ENCODE assay signal across 1 cellular context in the genomic region with DNA sequence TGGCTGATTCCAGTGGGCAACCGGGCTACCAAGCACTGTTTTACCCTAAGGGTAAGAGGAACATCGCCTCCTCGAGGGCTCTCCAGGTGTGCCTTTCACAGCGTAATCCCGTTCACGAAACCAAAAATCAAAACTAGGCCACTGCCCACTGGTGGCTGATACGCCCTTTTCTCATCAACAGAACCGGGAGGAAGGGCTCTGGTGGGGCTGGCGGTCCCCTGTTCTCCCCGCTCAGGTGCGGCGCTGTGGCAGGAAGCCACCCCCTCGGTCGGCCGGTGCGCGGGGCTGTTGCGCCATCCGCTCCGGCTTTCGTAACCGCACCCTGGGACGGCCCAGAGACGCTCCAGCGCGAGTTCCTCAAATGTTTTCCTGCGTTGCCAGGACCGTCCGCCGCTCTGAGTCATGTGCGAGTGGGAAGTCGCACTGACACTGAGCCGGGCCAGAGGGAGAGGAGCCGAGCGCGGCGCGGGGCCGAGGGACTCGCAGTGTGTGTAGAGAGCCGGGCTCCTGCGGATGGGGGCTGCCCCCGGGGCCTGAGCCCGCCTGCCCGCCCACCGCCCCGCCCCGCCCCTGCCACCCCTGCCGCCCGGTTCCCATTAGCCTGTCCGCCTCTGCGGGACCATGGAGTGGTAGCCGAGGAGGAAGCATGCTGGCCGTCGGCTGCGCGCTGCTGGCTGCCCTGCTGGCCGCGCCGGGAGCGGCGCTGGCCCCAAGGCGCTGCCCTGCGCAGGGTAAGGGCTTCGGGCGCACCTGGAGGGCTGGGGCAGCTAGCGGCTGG.
TF ChIP-seq lines count a peak whose summit lies in the region.

A gene (plus strand): TSS at position 360 of the 778 bp plus-strand sequence. CDS start 287 bp downstream, at position 647.

TF ChIP-seq in HEK293, 187 proteins besides CTCF, POLR2A, EP300 and RAD21 (continued from another document and continues in another):
- TF ChIP-seq, protein P1, sequence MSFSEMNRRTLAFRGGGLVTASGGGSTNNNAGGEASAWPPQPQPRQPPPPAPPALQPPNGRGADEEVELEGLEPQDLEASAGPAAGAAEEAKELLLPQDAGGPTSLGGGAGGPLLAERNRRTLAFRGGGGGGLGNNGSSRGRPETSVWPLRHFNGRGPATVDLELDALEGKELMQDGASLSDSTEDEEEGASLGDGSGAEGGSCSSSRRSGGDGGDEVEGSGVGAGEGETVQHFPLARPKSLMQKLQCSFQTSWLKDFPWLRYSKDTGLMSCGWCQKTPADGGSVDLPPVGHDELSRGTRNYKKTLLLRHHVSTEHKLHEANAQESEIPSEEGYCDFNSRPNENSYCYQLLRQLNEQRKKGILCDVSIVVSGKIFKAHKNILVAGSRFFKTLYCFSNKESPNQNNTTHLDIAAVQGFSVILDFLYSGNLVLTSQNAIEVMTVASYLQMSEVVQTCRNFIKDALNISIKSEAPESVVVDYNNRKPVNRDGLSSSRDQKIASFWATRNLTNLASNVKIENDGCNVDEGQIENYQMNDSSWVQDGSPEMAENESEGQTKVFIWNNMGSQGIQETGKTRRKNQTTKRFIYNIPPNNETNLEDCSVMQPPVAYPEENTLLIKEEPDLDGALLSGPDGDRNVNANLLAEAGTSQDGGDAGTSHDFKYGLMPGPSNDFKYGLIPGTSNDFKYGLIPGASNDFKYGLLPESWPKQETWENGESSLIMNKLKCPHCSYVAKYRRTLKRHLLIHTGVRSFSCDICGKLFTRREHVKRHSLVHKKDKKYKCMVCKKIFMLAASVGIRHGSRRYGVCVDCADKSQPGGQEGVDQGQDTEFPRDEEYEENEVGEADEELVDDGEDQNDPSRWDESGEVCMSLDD (tag by site-specific recombination; IDR thresholded peaks at IDR 0.05) = peak; percentile 55; the same call in 1 of the 2 replicates
- TF ChIP-seq ZNF10 (tag by site-specific recombination; IDR thresholded peaks at IDR 0.05) = no peak
- TF ChIP-seq, protein P2, sequence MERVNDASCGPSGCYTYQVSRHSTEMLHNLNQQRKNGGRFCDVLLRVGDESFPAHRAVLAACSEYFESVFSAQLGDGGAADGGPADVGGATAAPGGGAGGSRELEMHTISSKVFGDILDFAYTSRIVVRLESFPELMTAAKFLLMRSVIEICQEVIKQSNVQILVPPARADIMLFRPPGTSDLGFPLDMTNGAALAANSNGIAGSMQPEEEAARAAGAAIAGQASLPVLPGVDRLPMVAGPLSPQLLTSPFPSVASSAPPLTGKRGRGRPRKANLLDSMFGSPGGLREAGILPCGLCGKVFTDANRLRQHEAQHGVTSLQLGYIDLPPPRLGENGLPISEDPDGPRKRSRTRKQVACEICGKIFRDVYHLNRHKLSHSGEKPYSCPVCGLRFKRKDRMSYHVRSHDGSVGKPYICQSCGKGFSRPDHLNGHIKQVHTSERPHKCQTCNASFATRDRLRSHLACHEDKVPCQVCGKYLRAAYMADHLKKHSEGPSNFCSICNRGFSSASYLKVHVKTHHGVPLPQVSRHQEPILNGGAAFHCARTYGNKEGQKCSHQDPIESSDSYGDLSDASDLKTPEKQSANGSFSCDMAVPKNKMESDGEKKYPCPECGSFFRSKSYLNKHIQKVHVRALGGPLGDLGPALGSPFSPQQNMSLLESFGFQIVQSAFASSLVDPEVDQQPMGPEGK (tag by site-specific recombination; IDR thresholded peaks at IDR 0.05) = peak; percentile 75
- no peak for TF ChIP-seq ZNF426 (tag by site-specific recombination; IDR thresholded peaks at IDR 0.05)
- TF ChIP-seq, protein P3, sequence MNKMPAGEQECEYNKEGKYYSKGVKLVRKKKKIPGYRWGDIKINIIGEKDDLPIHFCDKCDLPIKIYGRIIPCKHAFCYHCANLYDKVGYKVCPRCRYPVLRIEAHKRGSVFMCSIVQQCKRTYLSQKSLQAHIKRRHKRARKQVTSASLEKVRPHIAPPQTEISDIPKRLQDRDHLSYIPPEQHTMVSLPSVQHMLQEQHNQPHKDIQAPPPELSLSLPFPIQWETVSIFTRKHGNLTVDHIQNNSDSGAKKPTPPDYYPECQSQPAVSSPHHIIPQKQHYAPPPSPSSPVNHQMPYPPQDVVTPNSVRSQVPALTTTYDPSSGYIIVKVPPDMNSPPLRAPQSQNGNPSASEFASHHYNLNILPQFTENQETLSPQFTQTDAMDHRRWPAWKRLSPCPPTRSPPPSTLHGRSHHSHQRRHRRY (tag by site-specific recombination; IDR thresholded peaks at IDR 0.05) = no peak
- TF ChIP-seq, protein P4, sequence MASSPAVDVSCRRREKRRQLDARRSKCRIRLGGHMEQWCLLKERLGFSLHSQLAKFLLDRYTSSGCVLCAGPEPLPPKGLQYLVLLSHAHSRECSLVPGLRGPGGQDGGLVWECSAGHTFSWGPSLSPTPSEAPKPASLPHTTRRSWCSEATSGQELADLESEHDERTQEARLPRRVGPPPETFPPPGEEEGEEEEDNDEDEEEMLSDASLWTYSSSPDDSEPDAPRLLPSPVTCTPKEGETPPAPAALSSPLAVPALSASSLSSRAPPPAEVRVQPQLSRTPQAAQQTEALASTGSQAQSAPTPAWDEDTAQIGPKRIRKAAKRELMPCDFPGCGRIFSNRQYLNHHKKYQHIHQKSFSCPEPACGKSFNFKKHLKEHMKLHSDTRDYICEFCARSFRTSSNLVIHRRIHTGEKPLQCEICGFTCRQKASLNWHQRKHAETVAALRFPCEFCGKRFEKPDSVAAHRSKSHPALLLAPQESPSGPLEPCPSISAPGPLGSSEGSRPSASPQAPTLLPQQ (tag by site-specific recombination; IDR thresholded peaks at IDR 0.05) = peak; percentile 26; the same call in 1 of the 2 replicates
- TF ChIP-seq ZNF202 (tag by site-specific recombination; IDR thresholded peaks at IDR 0.05; ENCODE audit: borderline replicate concordance) = no peak
- TF ChIP-seq ZNF354C (tag by site-specific recombination; IDR thresholded peaks at IDR 0.05; ENCODE audit: borderline replicate concordance, low read depth) = no peak
- no peak for TF ChIP-seq ZNF837 (tag by site-specific recombination; IDR thresholded peaks at IDR 0.05)
- no peak for TF ChIP-seq ZNF19 (tag by site-specific recombination; IDR thresholded peaks at IDR 0.05; ENCODE audit: low read depth)
- TF ChIP-seq, protein P5, sequence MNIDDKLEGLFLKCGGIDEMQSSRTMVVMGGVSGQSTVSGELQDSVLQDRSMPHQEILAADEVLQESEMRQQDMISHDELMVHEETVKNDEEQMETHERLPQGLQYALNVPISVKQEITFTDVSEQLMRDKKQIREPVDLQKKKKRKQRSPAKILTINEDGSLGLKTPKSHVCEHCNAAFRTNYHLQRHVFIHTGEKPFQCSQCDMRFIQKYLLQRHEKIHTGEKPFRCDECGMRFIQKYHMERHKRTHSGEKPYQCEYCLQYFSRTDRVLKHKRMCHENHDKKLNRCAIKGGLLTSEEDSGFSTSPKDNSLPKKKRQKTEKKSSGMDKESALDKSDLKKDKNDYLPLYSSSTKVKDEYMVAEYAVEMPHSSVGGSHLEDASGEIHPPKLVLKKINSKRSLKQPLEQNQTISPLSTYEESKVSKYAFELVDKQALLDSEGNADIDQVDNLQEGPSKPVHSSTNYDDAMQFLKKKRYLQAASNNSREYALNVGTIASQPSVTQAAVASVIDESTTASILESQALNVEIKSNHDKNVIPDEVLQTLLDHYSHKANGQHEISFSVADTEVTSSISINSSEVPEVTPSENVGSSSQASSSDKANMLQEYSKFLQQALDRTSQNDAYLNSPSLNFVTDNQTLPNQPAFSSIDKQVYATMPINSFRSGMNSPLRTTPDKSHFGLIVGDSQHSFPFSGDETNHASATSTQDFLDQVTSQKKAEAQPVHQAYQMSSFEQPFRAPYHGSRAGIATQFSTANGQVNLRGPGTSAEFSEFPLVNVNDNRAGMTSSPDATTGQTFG (tag by site-specific recombination; IDR thresholded peaks at IDR 0.05; ENCODE audit: borderline replicate concordance) = no peak
- TF ChIP-seq, protein P6, sequence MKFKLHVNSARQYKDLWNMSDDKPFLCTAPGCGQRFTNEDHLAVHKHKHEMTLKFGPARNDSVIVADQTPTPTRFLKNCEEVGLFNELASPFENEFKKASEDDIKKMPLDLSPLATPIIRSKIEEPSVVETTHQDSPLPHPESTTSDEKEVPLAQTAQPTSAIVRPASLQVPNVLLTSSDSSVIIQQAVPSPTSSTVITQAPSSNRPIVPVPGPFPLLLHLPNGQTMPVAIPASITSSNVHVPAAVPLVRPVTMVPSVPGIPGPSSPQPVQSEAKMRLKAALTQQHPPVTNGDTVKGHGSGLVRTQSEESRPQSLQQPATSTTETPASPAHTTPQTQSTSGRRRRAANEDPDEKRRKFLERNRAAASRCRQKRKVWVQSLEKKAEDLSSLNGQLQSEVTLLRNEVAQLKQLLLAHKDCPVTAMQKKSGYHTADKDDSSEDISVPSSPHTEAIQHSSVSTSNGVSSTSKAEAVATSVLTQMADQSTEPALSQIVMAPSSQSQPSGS (tag by site-specific recombination; IDR thresholded peaks at IDR 0.05; ENCODE audit: low read depth) = no peak
- no peak for TF ChIP-seq ZBTB7A (tag by site-specific recombination; IDR thresholded peaks at IDR 0.05; ENCODE audit: low read depth)
- peak; percentile 35; the same call in 1 of the 2 replicates for TF ChIP-seq KLF9 (tag by site-specific recombination; IDR thresholded peaks at IDR 0.05; ENCODE audit: low read depth)
- TF ChIP-seq ZEB2 (tag by site-specific recombination; IDR thresholded peaks at IDR 0.05) = peak; percentile 94
- TF ChIP-seq, protein P7, sequence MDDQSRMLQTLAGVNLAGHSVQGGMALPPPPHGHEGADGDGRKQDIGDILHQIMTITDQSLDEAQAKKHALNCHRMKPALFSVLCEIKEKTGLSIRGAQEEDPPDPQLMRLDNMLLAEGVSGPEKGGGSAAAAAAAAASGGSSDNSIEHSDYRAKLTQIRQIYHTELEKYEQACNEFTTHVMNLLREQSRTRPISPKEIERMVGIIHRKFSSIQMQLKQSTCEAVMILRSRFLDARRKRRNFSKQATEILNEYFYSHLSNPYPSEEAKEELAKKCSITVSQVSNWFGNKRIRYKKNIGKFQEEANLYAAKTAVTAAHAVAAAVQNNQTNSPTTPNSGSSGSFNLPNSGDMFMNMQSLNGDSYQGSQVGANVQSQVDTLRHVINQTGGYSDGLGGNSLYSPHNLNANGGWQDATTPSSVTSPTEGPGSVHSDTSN (CRISPR knock-in tag; IDR thresholded peaks at IDR 0.05) = peak; percentile 35; the same call in 1 of the 2 replicates
- peak; percentile 93 for TF ChIP-seq ZFP37 (tag by site-specific recombination; IDR thresholded peaks at IDR 0.05)
- no peak for TF ChIP-seq ZNF350 (tag by site-specific recombination; IDR thresholded peaks at IDR 0.05)
- TF ChIP-seq ZIC2 (tag by site-specific recombination; IDR thresholded peaks at IDR 0.05) = no peak
- TF ChIP-seq BCL11A (tag by site-specific recombination; IDR thresholded peaks at IDR 0.05; ENCODE audit: low read depth) = no peak
- TF ChIP-seq ZNF473 (tag by site-specific recombination; IDR thresholded peaks at IDR 0.05) = no peak
- no peak for TF ChIP-seq ZNF791 (tag by site-specific recombination; IDR thresholded peaks at IDR 0.05)
- peak; percentile 64 for TF ChIP-seq ZNF629 (tag by site-specific recombination; IDR thresholded peaks at IDR 0.05)
- TF ChIP-seq ZNF221 (tag by site-specific recombination; IDR thresholded peaks at IDR 0.05; ENCODE audit: borderline replicate concordance) = no peak
- TF ChIP-seq, protein P8, sequence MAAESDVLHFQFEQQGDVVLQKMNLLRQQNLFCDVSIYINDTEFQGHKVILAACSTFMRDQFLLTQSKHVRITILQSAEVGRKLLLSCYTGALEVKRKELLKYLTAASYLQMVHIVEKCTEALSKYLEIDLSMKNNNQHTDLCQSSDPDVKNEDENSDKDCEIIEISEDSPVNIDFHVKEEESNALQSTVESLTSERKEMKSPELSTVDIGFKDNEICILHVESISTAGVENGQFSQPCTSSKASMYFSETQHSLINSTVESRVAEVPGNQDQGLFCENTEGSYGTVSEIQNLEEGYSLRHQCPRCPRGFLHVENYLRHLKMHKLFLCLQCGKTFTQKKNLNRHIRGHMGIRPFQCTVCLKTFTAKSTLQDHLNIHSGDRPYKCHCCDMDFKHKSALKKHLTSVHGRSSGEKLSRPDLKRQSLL (tag by site-specific recombination; IDR thresholded peaks at IDR 0.05) = peak; percentile 84
- TF ChIP-seq MZF1 (tag by site-specific recombination; IDR thresholded peaks at IDR 0.05; ENCODE audit: borderline replicate concordance) = no peak
- TF ChIP-seq, protein P9, sequence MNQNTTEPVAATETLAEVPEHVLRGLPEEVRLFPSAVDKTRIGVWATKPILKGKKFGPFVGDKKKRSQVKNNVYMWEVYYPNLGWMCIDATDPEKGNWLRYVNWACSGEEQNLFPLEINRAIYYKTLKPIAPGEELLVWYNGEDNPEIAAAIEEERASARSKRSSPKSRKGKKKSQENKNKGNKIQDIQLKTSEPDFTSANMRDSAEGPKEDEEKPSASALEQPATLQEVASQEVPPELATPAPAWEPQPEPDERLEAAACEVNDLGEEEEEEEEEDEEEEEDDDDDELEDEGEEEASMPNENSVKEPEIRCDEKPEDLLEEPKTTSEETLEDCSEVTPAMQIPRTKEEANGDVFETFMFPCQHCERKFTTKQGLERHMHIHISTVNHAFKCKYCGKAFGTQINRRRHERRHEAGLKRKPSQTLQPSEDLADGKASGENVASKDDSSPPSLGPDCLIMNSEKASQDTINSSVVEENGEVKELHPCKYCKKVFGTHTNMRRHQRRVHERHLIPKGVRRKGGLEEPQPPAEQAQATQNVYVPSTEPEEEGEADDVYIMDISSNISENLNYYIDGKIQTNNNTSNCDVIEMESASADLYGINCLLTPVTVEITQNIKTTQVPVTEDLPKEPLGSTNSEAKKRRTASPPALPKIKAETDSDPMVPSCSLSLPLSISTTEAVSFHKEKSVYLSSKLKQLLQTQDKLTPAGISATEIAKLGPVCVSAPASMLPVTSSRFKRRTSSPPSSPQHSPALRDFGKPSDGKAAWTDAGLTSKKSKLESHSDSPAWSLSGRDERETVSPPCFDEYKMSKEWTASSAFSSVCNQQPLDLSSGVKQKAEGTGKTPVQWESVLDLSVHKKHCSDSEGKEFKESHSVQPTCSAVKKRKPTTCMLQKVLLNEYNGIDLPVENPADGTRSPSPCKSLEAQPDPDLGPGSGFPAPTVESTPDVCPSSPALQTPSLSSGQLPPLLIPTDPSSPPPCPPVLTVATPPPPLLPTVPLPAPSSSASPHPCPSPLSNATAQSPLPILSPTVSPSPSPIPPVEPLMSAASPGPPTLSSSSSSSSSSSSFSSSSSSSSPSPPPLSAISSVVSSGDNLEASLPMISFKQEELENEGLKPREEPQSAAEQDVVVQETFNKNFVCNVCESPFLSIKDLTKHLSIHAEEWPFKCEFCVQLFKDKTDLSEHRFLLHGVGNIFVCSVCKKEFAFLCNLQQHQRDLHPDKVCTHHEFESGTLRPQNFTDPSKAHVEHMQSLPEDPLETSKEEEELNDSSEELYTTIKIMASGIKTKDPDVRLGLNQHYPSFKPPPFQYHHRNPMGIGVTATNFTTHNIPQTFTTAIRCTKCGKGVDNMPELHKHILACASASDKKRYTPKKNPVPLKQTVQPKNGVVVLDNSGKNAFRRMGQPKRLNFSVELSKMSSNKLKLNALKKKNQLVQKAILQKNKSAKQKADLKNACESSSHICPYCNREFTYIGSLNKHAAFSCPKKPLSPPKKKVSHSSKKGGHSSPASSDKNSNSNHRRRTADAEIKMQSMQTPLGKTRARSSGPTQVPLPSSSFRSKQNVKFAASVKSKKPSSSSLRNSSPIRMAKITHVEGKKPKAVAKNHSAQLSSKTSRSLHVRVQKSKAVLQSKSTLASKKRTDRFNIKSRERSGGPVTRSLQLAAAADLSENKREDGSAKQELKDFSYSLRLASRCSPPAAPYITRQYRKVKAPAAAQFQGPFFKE (tag by site-specific recombination; IDR thresholded peaks at IDR 0.05; ENCODE audit: borderline replicate concordance) = no peak
- TF ChIP-seq KLF7 (tag by site-specific recombination; IDR thresholded peaks at IDR 0.05; ENCODE audit: borderline replicate concordance) = no peak
